In the genomic region with DNA sequence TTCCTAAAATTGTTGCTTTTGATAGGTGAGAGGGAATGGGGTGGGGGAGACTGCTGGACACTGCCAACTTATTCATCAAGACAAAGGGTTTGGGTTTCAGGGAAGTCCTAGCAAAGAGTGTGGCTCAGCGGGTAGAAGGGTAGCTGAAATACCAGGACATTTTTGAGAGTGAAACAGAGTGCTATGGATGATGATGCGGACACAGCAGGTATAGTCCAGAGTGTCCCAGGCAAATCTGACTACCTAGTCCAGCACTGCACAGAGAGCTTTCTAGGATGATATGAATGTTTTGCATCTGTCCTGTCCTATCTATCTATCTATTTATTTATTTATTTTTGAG, we compare ENCODE assay signal across 8 cellular contexts.
DNase-seq lines count a peak whose midpoint lies in the region; ATAC-seq and TF ChIP-seq lines count a peak whose summit lies in the region.

No MANE protein-coding gene starts in this region.

- no peak for DNase-seq in T-helper 2 cell treated with Interferon-gamma antibody and Interleukin-4, amounts not matched to agents 5 μg/mL and 100 μg/mL, for 36 hours (ENCODE audit: low spot score)
- DNase-seq in T-helper 2 cell (no peak), adrenal gland (no peak), lower lobe of right lung (no peak), testis (no peak), NCI-H2029 treated with DMSO at 0.1 percent for 48 hours (lab: John Stamatoyannopoulos, UW) (no peak)

- H3K36me3 ChIP-seq in adrenal gland (replicated peaks in 1 of 2) = no peaks in the 10 kb centered on the region
- no peaks in the 10 kb centered on the region for H3K36me3 ChIP-seq in lower lobe of right lung
- no peaks in the 10 kb centered on the region for H3K36me3 ChIP-seq in testis (ENCODE audit: low read depth, missing control alignments)

- H3K27ac Mint-ChIP-seq in T-helper 2 cell treated with Interferon-gamma antibody and Interleukin-4, amounts not matched to agents 5 μg/mL and 100 μg/mL, for 36 hours = peak overlapping the region; percentile 86

- H3K27me3 Mint-ChIP-seq in T-helper 2 cell treated with Interferon-gamma antibody and Interleukin-4, amounts not matched to agents 5 μg/mL and 100 μg/mL, for 36 hours (ENCODE audit: low read depth) = no peaks in the 10 kb centered on the region

- peak overlapping the region in 1 of 4 donors; percentile 76 for H3K4me3 ChIP-seq in adrenal gland
- peak overlapping the region; percentile 72 for H3K4me3 ChIP-seq in lower lobe of right lung
- peak overlapping the region in 1 of 2 donors; percentile 70 for H3K4me3 ChIP-seq in testis

- 41 to 67% (median 59%) methylated on average over 2 of the region's 2 CpGs for WGBS in adrenal gland, 4 donors
- WGBS in testis, 2 donors = 44 to 70% methylated on average over 2 of the region's 2 CpGs

- H3K9me3 Mint-ChIP-seq in T-helper 2 cell treated with Interferon-gamma antibody and Interleukin-4, amounts not matched to agents 5 μg/mL and 100 μg/mL, for 36 hours = no peaks in the 10 kb centered on the region

- H3K4me3 Mint-ChIP-seq in T-helper 2 cell treated with Interferon-gamma antibody and Interleukin-4, amounts not matched to agents 5 μg/mL and 100 μg/mL, for 36 hours = peak overlapping the region; percentile 91

- H3K4me1 ChIP-seq in adrenal gland (replicated peaks in 1 of 2) (peaks cover 13 to 31% of the 10 kb centered on the region in 2 donors), lower lobe of right lung (peaks cover 33% of the 10 kb centered on the region), testis (peaks cover 27% of the 10 kb centered on the region)

- intact Hi-C loops in adrenal gland (cut with DNase I) = no loop called here
- intact Hi-C loops in lower lobe of right lung (cut with DNase I) = loop anchor here (10.0 kb wide), 1 partner anchor 341 kb away; no protein-coding TSS in a partner anchor
- intact Hi-C loops in testis (cut with DNase I; ENCODE audit: low total_unique reads) = loop anchor here (5.0 kb wide), 1 partner anchor 339 kb away; no protein-coding TSS in a partner anchor

- TF ChIP-seq POLR2A in adrenal gland (IDR thresholded peaks at IDR 0.05) (no peak), testis (IDR thresholded peaks at IDR 0.05) (no peak)

- H3K9me3 ChIP-seq in adrenal gland (replicated peaks in 1 of 3) (no peaks in the 10 kb centered on the region), lower lobe of right lung (no peaks in the 10 kb centered on the region), testis (no peaks in the 10 kb centered on the region)

- no peaks in the 10 kb centered on the region for H3K27me3 ChIP-seq in adrenal gland
- no peaks in the 10 kb centered on the region for H3K27me3 ChIP-seq in lower lobe of right lung (ENCODE audit: low read depth)
- no peaks in the 10 kb centered on the region for H3K27me3 ChIP-seq in testis

- peaks cover 35% of the 10 kb centered on the region for H3K4me1 Mint-ChIP-seq in T-helper 2 cell treated with Interferon-gamma antibody and Interleukin-4, amounts not matched to agents 5 μg/mL and 100 μg/mL, for 36 hours (ENCODE audit: low read depth)

- no peak for TF ChIP-seq CTCF in adrenal gland (IDR thresholded peaks at IDR 0.05)
- no peak for TF ChIP-seq CTCF in lower lobe of right lung (IDR thresholded peaks at IDR 0.05)
- TF ChIP-seq CTCF in testis (IDR thresholded peaks at IDR 0.05) = no peak

- H3K36me3 Mint-ChIP-seq in T-helper 2 cell treated with Interferon-gamma antibody and Interleukin-4, amounts not matched to agents 5 μg/mL and 100 μg/mL, for 36 hours (ENCODE audit: low read depth) = no peaks in the 10 kb centered on the region

- H3K27ac ChIP-seq in adrenal gland (peak overlapping the region; percentile 36 to 90 (median 83)), lower lobe of right lung (peak overlapping the region; percentile 89), testis (peak overlapping the region; percentile 73 to 91)

- ATAC-seq in lower lobe of right lung (peak; percentile 13 to 24), GM21576 (IDR thresholded peaks at IDR 0.05; ENCODE audit: unreplicated experiment) (no peak), GM18867 (IDR thresholded peaks at IDR 0.05; ENCODE audit: unreplicated experiment) (no peak)

Comparison
In these comparisons a context has a peak if more than half of its experiments do, and no peak if none do; other contexts are left out.
1. ATAC-seq: peak in lower lobe of right lung (2 of 2); none in GM21576 (single experiment) and GM18867 (single experiment).
2. intact Hi-C loops: an anchor here in lower lobe of right lung (10.0 kb wide) and testis (5.0 kb wide); none called in adrenal gland.
3. Peak in every context shown above with its lines, with median percentiles within 50 percentile points of each other: H3K27ac ChIP-seq.